Comparison of ENCODE assay signal across 9 cellular contexts in the genomic region with DNA sequence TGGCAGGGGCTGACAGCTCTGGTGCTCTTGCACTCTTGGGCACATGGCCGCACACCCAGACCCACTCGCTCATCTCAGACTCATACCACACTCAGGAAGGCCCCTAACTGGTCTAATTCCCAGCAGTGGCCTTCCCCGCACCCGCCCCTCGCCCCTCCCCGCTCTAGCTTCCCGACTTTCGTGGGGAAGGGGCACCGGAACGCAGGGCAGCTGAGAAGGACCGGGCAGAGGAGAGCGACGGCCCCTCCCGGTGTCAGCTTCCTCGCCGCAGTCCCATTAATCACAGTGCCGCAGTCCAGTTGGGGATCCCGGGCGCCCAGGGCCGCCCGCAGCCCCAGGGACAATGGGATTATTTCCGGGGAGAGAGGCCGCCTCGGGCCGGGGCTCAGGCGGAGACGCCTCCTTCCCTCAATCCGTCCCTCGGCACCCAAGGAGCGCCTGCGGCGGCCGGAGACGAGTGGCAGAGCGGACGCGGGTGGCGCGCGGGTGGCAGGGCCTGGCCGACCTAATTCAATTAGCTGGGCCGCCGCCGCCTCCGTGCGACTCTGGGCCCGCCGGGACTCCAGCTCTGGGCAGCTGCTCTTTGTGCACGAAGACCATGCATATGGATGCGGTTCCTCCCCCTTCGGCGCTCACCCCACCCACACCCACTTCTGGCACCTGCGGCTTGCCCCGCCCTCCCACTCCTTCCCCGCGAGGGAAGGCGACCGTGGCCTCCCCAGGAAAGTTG. TPM values are rescaled to one million over a fixed set of nuclear protein-coding genes. Genes with fewer than 3 reads are reported as not detected.
DNase-seq lines count a peak whose midpoint lies in the region; ATAC-seq, FAIRE-seq and TF ChIP-seq lines count a peak whose summit lies in the region.
"Had no signal": no experiment of that assay in that cellular context is flagged by ENCODE, and none has a peak within 500 bp of the region (broad histone marks: within the 10 kb centered on the region; RNA-seq: fewer than 3 reads in every experiment).

No MANE protein-coding gene starts in this region.

- no peak overlapping the region for H3K27ac ChIP-seq in right lobe of liver

- TF ChIP-seq POLR2A in right lobe of liver (IDR thresholded peaks at IDR 0.05) = no peak

- H3K4me3 Mint-ChIP-seq in stimulated activated memory B cell treated with anti-CD40 and anti-IgM and Interleukin-4, amounts not matched to agents 10 μg/mL and 1 μg/mL and 100 μg/mL, for 72 hours = peak overlapping the region; percentile 13

- peaks cover 100% of the 10 kb centered on the region for H3K27me3 ChIP-seq in iPS-15b (ENCODE audit: control insufficient read depth, insufficient read depth, low read length)
- H3K27me3 ChIP-seq in right lobe of liver = no peaks in the 10 kb centered on the region

- H3K4me3 ChIP-seq in iPS-15b (ENCODE audit: low read depth, low read length) = peak overlapping the region; percentile 39
- H3K4me3 ChIP-seq in right lobe of liver = no peak overlapping the region

- TF ChIP-seq CTCF in right lobe of liver (IDR thresholded peaks at IDR 0.05) = no peak

- 41% methylated on average over 13 of the region's 58 CpGs for WGBS in right lobe of liver (ENCODE audit: insufficient coverage, low coverage, low lambda C conversion rate, missing lambda C conversion rate)

- DNase-seq in NCI-H82 (lab: John Stamatoyannopoulos, UW) = peak; percentile 61
- DNase-seq in NCI-H82 treated with DMSO at 0.1 percent for 48 hours (lab: John Stamatoyannopoulos, UW; ENCODE audit: unreplicated experiment) = no peak
- peak; percentile 13 for DNase-seq in SW480 (ENCODE audit: low spot score)
- DNase-seq in HTR-8/SVneo (ENCODE audit: insufficient read length, low spot score) = no peak
- no peak for DNase-seq in right lobe of liver

- intact Hi-C loops in right lobe of liver (cut with DNase I) = no loop called here

- FAIRE-seq in HTR-8/SVneo (lab: Jason Lieb, UNC) = no peak

- no peak overlapping the region for H3K9ac ChIP-seq in iPS-15b (ENCODE audit: low read depth, low read length)

- H3K4me1 ChIP-seq in iPS-15b (ENCODE audit: control insufficient read depth, insufficient read depth, low read length) (peaks cover 5% of the 10 kb centered on the region), right lobe of liver (peaks cover 0 to 10% (median 0%) of the 10 kb centered on the region in 4 donors)

- H3K9me3 Mint-ChIP-seq in stimulated activated memory B cell treated with anti-CD40 and anti-IgM and Interleukin-4, amounts not matched to agents 10 μg/mL and 1 μg/mL and 100 μg/mL, for 72 hours = no peaks in the 10 kb centered on the region

- H3K27ac Mint-ChIP-seq in stimulated activated memory B cell treated with anti-CD40 and anti-IgM and Interleukin-4, amounts not matched to agents 10 μg/mL and 1 μg/mL and 100 μg/mL, for 72 hours = no peak overlapping the region

- no peaks in the 10 kb centered on the region for H3K9me3 ChIP-seq in iPS-15b (ENCODE audit: control insufficient read depth, insufficient read depth, low read length)
- H3K9me3 ChIP-seq in right lobe of liver = no peaks in the 10 kb centered on the region

- H3K36me3 Mint-ChIP-seq in stimulated activated memory B cell treated with anti-CD40 and anti-IgM and Interleukin-4, amounts not matched to agents 10 μg/mL and 1 μg/mL and 100 μg/mL, for 72 hours = no peaks in the 10 kb centered on the region

- peaks cover 74% of the 10 kb centered on the region for H3K27me3 Mint-ChIP-seq in stimulated activated memory B cell treated with anti-CD40 and anti-IgM and Interleukin-4, amounts not matched to agents 10 μg/mL and 1 μg/mL and 100 μg/mL, for 72 hours

- no peak for ATAC-seq in stimulated activated memory B cell treated with anti-CD40 and anti-IgM and Interleukin-4, amounts not matched to agents 10 μg/mL and 1 μg/mL and 100 μg/mL, for 72 hours
- no peak for ATAC-seq in right lobe of liver
- ATAC-seq in HG03045 (IDR thresholded peaks at IDR 0.05; ENCODE audit: unreplicated experiment) = no peak

- peaks cover 36% of the 10 kb centered on the region for H3K4me1 Mint-ChIP-seq in stimulated activated memory B cell treated with anti-CD40 and anti-IgM and Interleukin-4, amounts not matched to agents 10 μg/mL and 1 μg/mL and 100 μg/mL, for 72 hours

- H3K36me3 ChIP-seq in iPS-15b (ENCODE audit: control insufficient read depth, insufficient read depth, low read length) (no peaks in the 10 kb centered on the region), right lobe of liver (no peaks in the 10 kb centered on the region)

RNA-seq across cellular contexts. Expression of gene TLX1, which starts 7.8 kb away (rescaled TPM):
- under 1 TPM; 0.12 to 0.60 (median 0.27) TPM for total RNA-seq in right lobe of liver
- total RNA-seq: lung microvascular endothelial cell had no signal

Comparison
In these comparisons a context has a peak if more than half of its experiments do, and no peak if none do; other contexts are left out.
1. DNase-seq: peak in NCI-H82 (single experiment) and SW480 (single experiment); none in NCI-H82 treated with DMSO at 0.1 percent for 48 hours (single experiment), HTR-8/SVneo (single experiment) and right lobe of liver (0 of 3).